In genomic region chr6:16145038-16145437, GRCh38 we compare ENCODE assay signal across 30 cellular contexts.
"Had no signal": no experiment of that assay in that cellular context is flagged by ENCODE, and none has a peak within 500 bp of the region (broad histone marks: within the 10 kb centered on the region; RNA-seq: fewer than 3 reads in every experiment).

No MANE protein-coding gene starts in this region.

- FAIRE-seq: astrocyte had no signal

- H3K4me3 ChIP-seq: Peyer's patch, SJCRH30 had no signal

- H3K9ac ChIP-seq: KMS-11 had no signal

- H3K27me3 Mint-ChIP-seq: activated naive CD8-positive, alpha-beta T cell; activated T-helper 17 cell treated with anti-CD3 and anti-CD28 coated beads, Interleukin-2, amount 50 U/mL, for 72 hours; brain; central memory CD8-positive, alpha-beta T cell had no signal

- H3K27me3 ChIP-seq: Peyer's patch, SJCRH30 had no signal

- H3K4me3 Mint-ChIP-seq: activated naive CD4-positive, alpha-beta T cell treated with anti-CD3 and anti-CD28 coated beads for 36 hours; activated naive CD8-positive, alpha-beta T cell; activated T-cell treated with anti-CD3 and anti-CD28 coated beads, Interleukin-2, amount 50 U/mL, for 4 hours; activated T-helper 17 cell treated with anti-CD3 and anti-CD28 coated beads, Interleukin-2, amount 50 U/mL, for 72 hours; brain; central memory CD8-positive, alpha-beta T cell had no signal

- H3K9me3 Mint-ChIP-seq: activated naive CD4-positive, alpha-beta T cell treated with anti-CD3 and anti-CD28 coated beads for 36 hours; activated T-cell treated with anti-CD3 and anti-CD28 coated beads, Interleukin-2, amount 50 U/mL, for 4 hours; activated T-helper 17 cell treated with anti-CD3 and anti-CD28 coated beads, Interleukin-2, amount 50 U/mL, for 72 hours; brain; central memory CD8-positive, alpha-beta T cell had no signal

- H3K4me2 ChIP-seq: KMS-11 had no signal

- ATAC-seq: activated CD4-positive, CD25-positive, alpha-beta regulatory T cell treated with anti-CD3 and anti-CD28 coated beads, Interleukin-2, amount 50 U/mL, for 24 hours; activated T-cell treated with anti-CD3 and anti-CD28 coated beads, Interleukin-2, amount 50 U/mL, for 4 hours; activated T-helper 17 cell treated with anti-CD3 and anti-CD28 coated beads, Interleukin-2, amount 50 U/mL, for 72 hours; SK-N-SH treated with all-trans-retinoic acid at 6 μM for 48 hours had no signal

- H3K27ac Mint-ChIP-seq: activated naive CD4-positive, alpha-beta T cell treated with anti-CD3 and anti-CD28 coated beads for 36 hours; activated T-helper 17 cell treated with anti-CD3 and anti-CD28 coated beads, Interleukin-2, amount 50 U/mL, for 72 hours had no signal

- H3K27ac ChIP-seq: KMS-11, Peyer's patch, RWPE1, SJCRH30 had no signal

- H3K9me3 ChIP-seq: Peyer's patch, SJCRH30 had no signal

- DNase-seq: activated CD4-positive, alpha-beta T cell treated with anti-CD3 and anti-CD28 coated beads for 4 hours; activated CD4-positive, alpha-beta T cell treated with anti-CD3 and anti-CD28 coated beads, Interleukin-2, amount 50 U/mL, for 4 hours; activated CD8-positive, alpha-beta memory T cell treated with anti-CD3 and anti-CD28 coated beads for 24 hours; activated gamma-delta T cell; activated naive CD4-positive, alpha-beta T cell treated with anti-CD3 and anti-CD28 coated beads for 36 hours; activated T-cell treated with anti-CD3 and anti-CD28 coated beads, Interleukin-2, amount 50 U/mL, for 4 hours; NCI-H1092; NCI-H1417 treated with DMSO at 0.1 percent for 48 hours; NCI-H1694; NCI-H2029; NCI-H2107; NCI-H2171 treated with DMSO at 0.1 percent for 48 hours; NCI-H345; NCI-H510A; NCI-H526 treated with DMSO at 0.1 percent for 48 hours; NCI-H82; NK-92 treated with Interleukin-12 subunit alpha and Interleukin-12 subunit beta, amount 100 ng/mL, for 24 hours; Peyer's patch; Right ventricle myocardium superior; SJCRH30; SW 1271 had no signal
